ENCODE assay signal across 34 cellular contexts in the genomic region with DNA sequence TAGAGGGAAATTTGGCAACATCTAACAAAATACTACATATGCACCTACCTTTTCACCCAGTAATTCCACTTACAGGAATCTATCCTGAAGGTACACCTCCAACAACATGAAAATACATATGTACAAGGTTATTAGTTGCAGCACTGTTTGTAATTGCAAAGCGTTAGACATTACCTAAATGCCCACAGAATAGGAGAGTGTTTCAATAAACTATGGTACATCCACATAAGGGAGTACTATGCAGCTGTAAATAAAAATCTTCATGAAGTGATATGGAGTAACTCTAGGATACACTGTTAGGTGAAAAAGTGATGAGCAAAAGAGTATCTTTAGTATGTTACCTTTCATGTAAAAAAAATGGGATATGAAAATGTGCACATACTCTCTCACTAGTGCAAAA.
"Had no signal": no experiment of that assay in that cellular context is flagged by ENCODE, and none has a peak within 500 bp of the region (broad histone marks: within the 10 kb centered on the region; RNA-seq: fewer than 3 reads in every experiment).

No MANE protein-coding gene starts in this region.

- H3K4me3 ChIP-seq: MG63 had no signal

- DNase-seq: Karpas-422, Kasumi-1, MG63, MM.1S, MV-4-11, NCI-H1048, NCI-H1092, NCI-H1092 treated with DMSO at 0.1 percent for 48 hours, NCI-H1105, NCI-H1105 treated with DMSO at 0.1 percent for 48 hours, NCI-H1417, NCI-H1417 treated with DMSO at 0.1 percent for 48 hours, NCI-H1436, NCI-H1436 treated with DMSO at 0.1 percent for 48 hours, NCI-H146, NCI-H1694, NCI-H1694 treated with DMSO at 0.1 percent for 48 hours, NCI-H187, NCI-H187 treated with DMSO at 0.1 percent for 48 hours, NCI-H1930, NCI-H2029, NCI-H2029 treated with DMSO at 0.1 percent for 48 hours, NCI-H2081, NCI-H2081 treated with DMSO at 0.1 percent for 48 hours, NCI-H2107, NCI-H2171, NCI-H2171 treated with DMSO at 0.1 percent for 48 hours, NCI-H2227 treated with DMSO at 0.1 percent for 48 hours, NCI-H226, NCI-H345, NCI-H446, NCI-H446 treated with DMSO at 0.1 percent for 48 hours, NCI-H510A, NCI-H510A treated with DMSO at 0.1 percent for 48 hours had no signal

- H3K27me3 ChIP-seq: MG63 had no signal
